In the genomic region with DNA sequence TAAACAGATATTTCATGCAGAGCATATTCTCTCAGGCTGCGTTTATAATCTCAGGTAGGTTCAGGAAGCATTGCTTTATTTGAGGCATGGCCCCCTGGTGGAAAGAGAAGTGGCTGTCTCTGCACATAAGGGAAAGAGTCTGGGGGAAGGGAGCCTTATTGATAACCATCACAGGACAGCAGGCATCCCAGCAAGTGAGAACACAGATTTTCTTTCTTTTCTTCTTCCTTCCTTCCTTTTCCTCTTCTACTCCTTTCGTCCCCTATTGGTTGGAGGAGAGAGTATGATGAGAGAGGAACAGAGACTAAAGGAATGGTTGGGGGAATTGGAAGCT, we compare ENCODE assay signal across 8 cellular contexts. TPM values are rescaled to one million over a fixed set of nuclear protein-coding genes. Genes with fewer than 3 reads are reported as not detected.
DNase-seq lines count a peak whose midpoint lies in the region; ATAC-seq and TF ChIP-seq lines count a peak whose summit lies in the region.

No MANE protein-coding gene starts in this region.

- H3K4me3 Mint-ChIP-seq in stimulated activated naive CD8-positive, alpha-beta T cell treated with anti-CD3 and anti-CD28 coated beads, Interleukin-15, amount 100 ng/mL, for 72 hours, result no peak overlapping the region
- H3K4me3 Mint-ChIP-seq in central memory CD8-positive, alpha-beta T cell, result no peak overlapping the region
- no peak overlapping the region for H3K4me3 Mint-ChIP-seq in activated T-helper 17 cell treated with anti-CD3 and anti-CD28 coated beads, Interleukin-2, amount 50 U/mL, for 72 hours

- H3K4me1 ChIP-seq in suprapubic skin, result peaks cover 6% of the 10 kb centered on the region

- TF ChIP-seq CTCF in NB4 (IDR thresholded peaks at IDR 0.05; ENCODE audit: low read depth, low read length) (peak; percentile 38), retinal pigment epithelial cell (conservative IDR thresholded peaks at IDR 0.05; ENCODE audit: low read depth, low read length) (peak; percentile 67), suprapubic skin (IDR thresholded peaks at IDR 0.05) (peak in 1 of 2 donors; percentile 40)

- peaks cover 10% of the 10 kb centered on the region for H3K36me3 ChIP-seq in suprapubic skin

- no peaks in the 10 kb centered on the region for H3K27me3 ChIP-seq in suprapubic skin

- TF ChIP-seq POLR2A in NB4 (IDR thresholded peaks at IDR 0.05; ENCODE audit: extremely low read depth, insufficient read length) (no peak), suprapubic skin (IDR thresholded peaks at IDR 0.05) (no peak)

- H3K27ac Mint-ChIP-seq in stimulated activated naive CD8-positive, alpha-beta T cell treated with anti-CD3 and anti-CD28 coated beads, Interleukin-15, amount 100 ng/mL, for 72 hours, result no peak overlapping the region
- H3K27ac Mint-ChIP-seq in central memory CD8-positive, alpha-beta T cell (ENCODE audit: low read depth), result no peak overlapping the region
- no peak overlapping the region for H3K27ac Mint-ChIP-seq in activated T-helper 17 cell treated with anti-CD3 and anti-CD28 coated beads, Interleukin-2, amount 50 U/mL, for 72 hours

- H3K4me3 ChIP-seq in NB4 (ENCODE audit: low read depth, low read length), result no peak overlapping the region
- H3K4me3 ChIP-seq in retinal pigment epithelial cell (ENCODE audit: low read length), result no peak overlapping the region
- no peak overlapping the region for H3K4me3 ChIP-seq in suprapubic skin

- no peaks in the 10 kb centered on the region for H3K9me3 Mint-ChIP-seq in stimulated activated naive CD8-positive, alpha-beta T cell treated with anti-CD3 and anti-CD28 coated beads, Interleukin-15, amount 100 ng/mL, for 72 hours
- no peaks in the 10 kb centered on the region for H3K9me3 Mint-ChIP-seq in central memory CD8-positive, alpha-beta T cell
- H3K9me3 Mint-ChIP-seq in activated T-helper 17 cell treated with anti-CD3 and anti-CD28 coated beads, Interleukin-2, amount 50 U/mL, for 72 hours, result no peaks in the 10 kb centered on the region

- no peak overlapping the region for H3K27ac ChIP-seq in suprapubic skin

- no peak for DNase-seq in stimulated activated naive CD8-positive, alpha-beta T cell treated with anti-CD3 and anti-CD28 coated beads, Interleukin-15, amount 100 ng/mL, for 72 hours
- no peak for DNase-seq in stimulated activated naive CD8-positive, alpha-beta T cell treated with anti-CD3 and anti-CD28 coated beads, Interleukin-15, Interleukin-2, amounts not matched to agents 100 U/mL and 50 U/mL, for 24 hours
- DNase-seq in NB4 (ENCODE audit: low read depth) (peak; percentile 30), retinal pigment epithelial cell (ENCODE audit: low read depth) (no peak), suprapubic skin (ENCODE audit: low spot score in 2 of 2) (no peak), dedifferentiated amniotic fluid mesenchymal stem cell (ENCODE audit: extremely low spot score) (no peak)
- DNase-seq in central memory CD8-positive, alpha-beta T cell (ENCODE audit: low spot score in 2 of 2), result no peak

- no peaks in the 10 kb centered on the region for H3K27me3 Mint-ChIP-seq in stimulated activated naive CD8-positive, alpha-beta T cell treated with anti-CD3 and anti-CD28 coated beads, Interleukin-15, amount 100 ng/mL, for 72 hours
- H3K27me3 Mint-ChIP-seq in central memory CD8-positive, alpha-beta T cell, result no peaks in the 10 kb centered on the region
- no peaks in the 10 kb centered on the region for H3K27me3 Mint-ChIP-seq in activated T-helper 17 cell treated with anti-CD3 and anti-CD28 coated beads, Interleukin-2, amount 50 U/mL, for 72 hours

- peak; percentile 45 for ATAC-seq in stimulated activated naive CD8-positive, alpha-beta T cell treated with anti-CD3 and anti-CD28 coated beads, Interleukin-15, amount 100 ng/mL, for 72 hours
- no peak for ATAC-seq in stimulated activated naive CD8-positive, alpha-beta T cell treated with anti-CD3 and anti-CD28 coated beads, Interleukin-15, Interleukin-2, amounts not matched to agents 100 U/mL and 50 U/mL, for 24 hours
- ATAC-seq in central memory CD8-positive, alpha-beta T cell (replicated peaks; ENCODE audit: extremely low read depth, poor library complexity, severe bottlenecking), result peak; percentile 62
- ATAC-seq in activated T-helper 17 cell treated with anti-CD3 and anti-CD28 coated beads, Interleukin-2, amount 50 U/mL, for 72 hours (replicated peaks), result no peak

- H3K4me1 Mint-ChIP-seq in stimulated activated naive CD8-positive, alpha-beta T cell treated with anti-CD3 and anti-CD28 coated beads, Interleukin-15, amount 100 ng/mL, for 72 hours, result peaks cover 20% of the 10 kb centered on the region
- H3K4me1 Mint-ChIP-seq in central memory CD8-positive, alpha-beta T cell, result peaks cover 27% of the 10 kb centered on the region
- H3K4me1 Mint-ChIP-seq in activated T-helper 17 cell treated with anti-CD3 and anti-CD28 coated beads, Interleukin-2, amount 50 U/mL, for 72 hours, result peaks cover 21% of the 10 kb centered on the region

- no peak for TF ChIP-seq EP300 in suprapubic skin (IDR thresholded peaks at IDR 0.05)

- H3K36me3 Mint-ChIP-seq in central memory CD8-positive, alpha-beta T cell (ENCODE audit: insufficient read depth), result peaks cover 20% of the 10 kb centered on the region
- peaks cover 63% of the 10 kb centered on the region for H3K36me3 Mint-ChIP-seq in activated T-helper 17 cell treated with anti-CD3 and anti-CD28 coated beads, Interleukin-2, amount 50 U/mL, for 72 hours (ENCODE audit: low read depth)

- H3K9me3 ChIP-seq in suprapubic skin, result no peaks in the 10 kb centered on the region

- WGBS in suprapubic skin, result 51% methylated on average over 2 of the region's 2 CpGs

RNA-seq across cellular contexts. Expression of gene TSNAX, which starts 21.9 kb away (rescaled TPM):
- total RNA-seq in suprapubic skin, result 10 to 100 TPM; 18.8 to 36.4 (median 25.4) TPM
- 10 to 100 TPM; 34.5 to 35.3 TPM for total RNA-seq in activated T-helper 17 cell treated with anti-CD3 and anti-CD28 coated beads, Interleukin-2, amount 50 U/mL, for 72 hours

Comparison
In these comparisons a context has a peak if more than half of its experiments do, and no peak if none do; other contexts are left out.
1. ATAC-seq: peak in stimulated activated naive CD8-positive, alpha-beta T cell treated with anti-CD3 and anti-CD28 coated beads, Interleukin-15, amount 100 ng/mL, for 72 hours (single experiment) and central memory CD8-positive, alpha-beta T cell (single experiment); none in stimulated activated naive CD8-positive, alpha-beta T cell treated with anti-CD3 and anti-CD28 coated beads, Interleukin-15, Interleukin-2, amounts not matched to agents 100 U/mL and 50 U/mL, for 24 hours (single experiment) and activated T-helper 17 cell treated with anti-CD3 and anti-CD28 coated beads, Interleukin-2, amount 50 U/mL, for 72 hours (single experiment).